Comparison of ENCODE assay signal across 8 cellular contexts in the genomic region with DNA sequence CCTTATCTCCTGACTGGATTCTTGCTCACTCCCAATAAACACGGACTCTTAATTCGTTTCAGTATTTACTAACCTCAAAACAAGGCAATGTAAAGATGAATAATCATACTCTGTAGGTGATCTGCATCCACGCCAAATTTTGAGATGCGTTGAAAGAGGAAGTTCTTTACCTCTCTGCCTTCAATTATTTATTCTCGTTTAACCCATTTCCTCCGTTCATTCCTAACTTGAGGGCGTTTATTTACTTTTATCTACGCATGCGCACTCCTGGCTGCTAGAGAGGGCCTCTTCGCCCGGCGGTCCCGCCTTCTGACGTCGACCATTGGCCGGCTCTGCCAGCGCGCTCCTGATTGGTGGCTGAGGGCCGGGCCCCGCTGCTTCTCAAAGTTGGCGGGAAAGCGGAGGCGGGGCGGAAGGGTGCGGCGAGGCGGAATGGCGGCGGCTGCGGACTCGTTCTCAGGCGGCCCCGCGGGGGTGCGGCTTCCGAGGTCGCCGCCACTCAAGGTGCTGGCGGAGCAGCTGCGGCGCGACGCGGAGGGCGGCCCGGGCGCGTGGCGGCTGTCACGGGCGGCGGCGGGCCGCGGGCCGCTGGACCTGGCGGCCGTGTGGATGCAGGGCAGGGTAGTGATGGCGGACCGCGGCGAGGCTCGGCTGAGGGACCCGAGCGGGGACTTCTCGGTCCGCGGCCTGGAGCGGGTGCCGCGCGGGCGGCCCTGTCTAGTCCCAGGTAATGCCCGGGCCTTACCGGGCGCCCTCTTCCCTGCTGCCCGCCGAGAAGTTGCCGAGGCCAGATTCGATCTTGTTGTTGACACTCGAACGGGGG. TPM values are rescaled to one million over a fixed set of nuclear protein-coding genes. Genes with fewer than 3 reads are reported as not detected.
A peak's percentile ranks its signal among the peaks of the same experiment; 100 is the strongest.
DNase-seq lines count a peak whose midpoint lies in the region; ATAC-seq and TF ChIP-seq lines count a peak whose summit lies in the region.

A gene (plus strand): TSS at position 420 of the 823 bp plus-strand sequence. CDS start 13 bp downstream, at position 433.

- H3K27ac ChIP-seq in osteoblast (ENCODE audit: low read depth, low read length) (peak within 1 kb of the TSS; percentile 30), thymus (ENCODE audit: low read depth) (peak within 1 kb of the TSS; percentile 72)

- peak within 1 kb of the TSS; percentile 81 for H3K4me2 ChIP-seq in osteoblast (ENCODE audit: insufficient read depth, low read length)

- peak; percentile 100 for DNase-seq in GM10266 (ENCODE audit: extremely low spot score)
- peak; percentile 98 for DNase-seq in NCI-H1092 treated with DMSO at 0.1 percent for 48 hours (lab: John Stamatoyannopoulos, UW)
- peak; percentile 98 for DNase-seq in activated naive CD4-positive, alpha-beta T cell treated with anti-CD3 and anti-CD28 coated beads, Interleukin-2, amount 50 U/mL, for 16 hours
- peak; percentile 96 for DNase-seq in glomerular visceral epithelial cell (ENCODE audit: extremely low spot score)
- peak; percentile 100 for DNase-seq in osteoblast (ENCODE audit: insufficient read length, low spot score, missing footprints)

- WGBS in thymus: under 1% methylated on average over 82 of the region's 82 CpGs

- H3K36me3 ChIP-seq in osteoblast (ENCODE audit: insufficient read depth, low read length) (no peaks in the 10 kb centered on the region), thymus (ENCODE audit: control insufficient read depth, insufficient read depth) (peaks cover 4% of the 10 kb centered on the region)

- ATAC-seq in HG02623 (IDR thresholded peaks at IDR 0.05; ENCODE audit: unreplicated experiment) (peak; percentile 97), SK-N-SH treated with all-trans-retinoic acid at 6 μM for 48 hours (peak; percentile 98)

- H3K9me3 ChIP-seq in osteoblast (ENCODE audit: low read depth, low read length): no peaks in the 10 kb centered on the region
- no peaks in the 10 kb centered on the region for H3K9me3 ChIP-seq in thymus (ENCODE audit: control insufficient read depth)

- H3K79me2 ChIP-seq in osteoblast (ENCODE audit: insufficient read depth, low read length): peaks cover 5% of the 10 kb centered on the region

- H3K4me3 ChIP-seq in osteoblast (ENCODE audit: insufficient read depth, low read length): peak within 1 kb of the TSS; percentile 68
- peak within 1 kb of the TSS; percentile 84 for H3K4me3 ChIP-seq in thymus (ENCODE audit: low read length)

- no peaks in the 10 kb centered on the region for H4K20me1 ChIP-seq in osteoblast (ENCODE audit: insufficient read depth, low read length)

- TF ChIP-seq CTCF in GM10266 (IDR thresholded peaks at IDR 0.05; ENCODE audit: control insufficient read depth, insufficient read depth, low read depth, missing control alignments): no peak
- no peak for TF ChIP-seq CTCF in osteoblast (IDR thresholded peaks at IDR 0.05; ENCODE audit: extremely low read depth, low read depth, low read length)

- H3K4me1 ChIP-seq in osteoblast (ENCODE audit: insufficient read depth, low read length) (peaks cover 17% of the 10 kb centered on the region), thymus (ENCODE audit: control insufficient read depth, insufficient read depth, low read length) (peaks cover 16% of the 10 kb centered on the region)

- peak within 1 kb of the TSS; percentile 92 for H2AFZ ChIP-seq in osteoblast (ENCODE audit: low read length)

- H3K27me3 ChIP-seq in osteoblast (ENCODE audit: insufficient read depth, low read length) (no peaks in the 10 kb centered on the region), thymus (ENCODE audit: control insufficient read depth, insufficient read depth) (no peaks in the 10 kb centered on the region)

TF ChIP-seq in SK-N-SH treated with all-trans-retinoic acid at 6 μM for 48 hours, 23 proteins besides CTCF, POLR2A, EP300 and RAD21:
- TF ChIP-seq SNAI2 (CRISPR knock-in tag; IDR thresholded peaks at IDR 0.05) (no peak), OSR1 (CRISPR knock-in tag; IDR thresholded peaks at IDR 0.05) (no peak), ZC3H10 (CRISPR knock-in tag; IDR thresholded peaks at IDR 0.05) (no peak), ARNTL (CRISPR knock-in tag; IDR thresholded peaks at IDR 0.05; ENCODE audit: borderline replicate concordance, low read depth) (no peak), TCF4 (CRISPR knock-in tag; IDR thresholded peaks at IDR 0.05; ENCODE audit: borderline replicate concordance) (no peak)
- TF ChIP-seq, protein P1, sequence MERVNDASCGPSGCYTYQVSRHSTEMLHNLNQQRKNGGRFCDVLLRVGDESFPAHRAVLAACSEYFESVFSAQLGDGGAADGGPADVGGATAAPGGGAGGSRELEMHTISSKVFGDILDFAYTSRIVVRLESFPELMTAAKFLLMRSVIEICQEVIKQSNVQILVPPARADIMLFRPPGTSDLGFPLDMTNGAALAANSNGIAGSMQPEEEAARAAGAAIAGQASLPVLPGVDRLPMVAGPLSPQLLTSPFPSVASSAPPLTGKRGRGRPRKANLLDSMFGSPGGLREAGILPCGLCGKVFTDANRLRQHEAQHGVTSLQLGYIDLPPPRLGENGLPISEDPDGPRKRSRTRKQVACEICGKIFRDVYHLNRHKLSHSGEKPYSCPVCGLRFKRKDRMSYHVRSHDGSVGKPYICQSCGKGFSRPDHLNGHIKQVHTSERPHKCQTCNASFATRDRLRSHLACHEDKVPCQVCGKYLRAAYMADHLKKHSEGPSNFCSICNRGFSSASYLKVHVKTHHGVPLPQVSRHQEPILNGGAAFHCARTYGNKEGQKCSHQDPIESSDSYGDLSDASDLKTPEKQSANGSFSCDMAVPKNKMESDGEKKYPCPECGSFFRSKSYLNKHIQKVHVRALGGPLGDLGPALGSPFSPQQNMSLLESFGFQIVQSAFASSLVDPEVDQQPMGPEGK (CRISPR knock-in tag; IDR thresholded peaks at IDR 0.05; ENCODE audit: borderline replicate concordance): no peak
- TF ChIP-seq, protein P2, sequence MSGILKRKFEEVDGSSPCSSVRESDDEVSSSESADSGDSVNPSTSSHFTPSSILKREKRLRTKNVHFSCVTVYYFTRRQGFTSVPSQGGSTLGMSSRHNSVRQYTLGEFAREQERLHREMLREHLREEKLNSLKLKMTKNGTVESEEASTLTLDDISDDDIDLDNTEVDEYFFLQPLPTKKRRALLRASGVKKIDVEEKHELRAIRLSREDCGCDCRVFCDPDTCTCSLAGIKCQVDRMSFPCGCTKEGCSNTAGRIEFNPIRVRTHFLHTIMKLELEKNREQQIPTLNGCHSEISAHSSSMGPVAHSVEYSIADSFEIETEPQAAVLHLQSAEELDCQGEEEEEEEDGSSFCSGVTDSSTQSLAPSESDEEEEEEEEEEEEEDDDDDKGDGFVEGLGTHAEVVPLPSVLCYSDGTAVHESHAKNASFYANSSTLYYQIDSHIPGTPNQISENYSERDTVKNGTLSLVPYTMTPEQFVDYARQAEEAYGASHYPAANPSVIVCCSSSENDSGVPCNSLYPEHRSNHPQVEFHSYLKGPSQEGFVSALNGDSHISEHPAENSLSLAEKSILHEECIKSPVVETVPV (CRISPR knock-in tag; IDR thresholded peaks at IDR 0.05): no peak

RNA-seq across cellular contexts. Expression of the gene that starts here (rescaled TPM):
- 1.4 and 1.8 TPM in 2 replicates for total RNA-seq in osteoblast
- polyA plus RNA-seq in thymus: 15.6 TPM

Comparison
In these comparisons a context has a peak if more than half of its experiments do, and no peak if none do; other contexts are left out.
1. Peak in every context shown above with its lines: DNase-seq, ATAC-seq, H3K4me3 ChIP-seq and H3K27ac ChIP-seq.